8 cellular contexts compared by ENCODE assay signal in genomic region chr4:88706574-88706973, GRCh38. TPM values are rescaled to one million over a fixed set of nuclear protein-coding genes. Genes with fewer than 3 reads are reported as not detected.
DNase-seq lines count a peak whose midpoint lies in the region; ATAC-seq, FAIRE-seq and TF ChIP-seq lines count a peak whose summit lies in the region.

No MANE protein-coding gene starts in this region.

- FAIRE-seq in HepG2 (lab: Jason Lieb, UNC) = peak; percentile 53

- peaks cover 4% of the 10 kb centered on the region for H3K4me1 ChIP-seq in mammary epithelial cell (ENCODE audit: insufficient read depth, low read length)
- no peaks in the 10 kb centered on the region for H3K4me1 ChIP-seq in HepG2 (ENCODE audit: insufficient read depth, low read length)
- no peaks in the 10 kb centered on the region for H3K4me1 ChIP-seq in uterus

- CTCF ChIA-PET in mammary epithelial cell (lab: Charles Lee; ENCODE audit: low non-redundant PET) = interaction anchor here (0.6 kb wide), 1 partner anchor 8 kb away, joined by 4 read pairs; no protein-coding TSS in a partner anchor
- CTCF ChIA-PET in HepG2 (lab: Yijun Ruan, JAX; ENCODE audit: low intra/inter-chr PET ratio, low total read pairs) = interaction anchor here (0.7 to 1.5 kb wide), 3 partner anchors 108 to 319 kb away, joined by 3 to 13 read pairs (median 3); no protein-coding TSS in a partner anchor

- in situ Hi-C loops in mammary epithelial cell (cut with MboI; ENCODE audit: low sequenced_read_pairs in 2 of 2) (no loop called here), HepG2 (cut with HindIII; ENCODE audit: extremely low pct_ligation_motif_present, low pct_unique_long_range_greater_than_20kb) (loop anchor here (5.0 to 10.0 kb wide), 2 partner anchors 86 to 318 kb away; no protein-coding TSS in a partner anchor)

- H3K4me3 ChIP-seq in mammary epithelial cell (replicated peaks in 1 of 3; ENCODE audit: insufficient read depth in 1 of 3, low read depth in 2 of 3, low read length in 3 of 3) (no peak overlapping the region), HepG2 (replicated peaks in 1 of 3; ENCODE audit: insufficient read depth in 1 of 3, low read depth in 2 of 3, low read length in 3 of 3) (no peak overlapping the region), uterus (no peak overlapping the region)

- WGBS in mammary epithelial cell (ENCODE audit: low coverage, missing lambda C conversion rate) = 7% methylated on average over 5 of the region's 9 CpGs
- WGBS in HepG2 (ENCODE audit: low lambda C conversion rate) = 70% methylated on average over 8 of the region's 9 CpGs

- dilution Hi-C loops in mammary epithelial cell (cut with HindIII; ENCODE audit: low sequenced_read_pairs) = no loop called here

- H4K20me1 ChIP-seq in mammary epithelial cell (ENCODE audit: insufficient read depth, low read length) = no peaks in the 10 kb centered on the region
- H4K20me1 ChIP-seq in HepG2 (ENCODE audit: insufficient read depth, low read length) = no peaks in the 10 kb centered on the region

- no TSS peak for BruUV-seq in mammary epithelial cell (replicated peaks; lab: Mats Ljungman, UMichigan)
- BruUV-seq in HepG2 (replicated peaks; lab: Mats Ljungman, UMichigan) = no TSS peak

- H3K27me3 ChIP-seq in mammary epithelial cell (ENCODE audit: insufficient read depth, low read length) = no peaks in the 10 kb centered on the region
- H3K27me3 ChIP-seq in HepG2 (ENCODE audit: control insufficient read depth in 1 of 2, insufficient read depth in 2 of 2, low read length in 2 of 2) = no peaks in the 10 kb centered on the region
- no peaks in the 10 kb centered on the region for H3K27me3 ChIP-seq in uterus

- DNase-seq in COLO829 (ENCODE audit: low spot score) = peak; percentile 54
- peak; percentile 59 for DNase-seq in NCI-H1694 treated with DMSO at 0.1 percent for 48 hours (lab: John Stamatoyannopoulos, UW)
- DNase-seq in mammary epithelial cell = peak; percentile 26
- peak; percentile 53 for DNase-seq in HepG2 (ENCODE audit: low spot score)
- peak; percentile 32 to 41 for DNase-seq in uterus
- no peak for DNase-seq in SKM-1 (lab: John Stamatoyannopoulos, UW; ENCODE audit: unreplicated experiment)
- DNase-seq in ureter (ENCODE audit: low spot score) = no peak

- H3K36me3 ChIP-seq in mammary epithelial cell (ENCODE audit: insufficient read depth, low read length) (peaks cover 4% of the 10 kb centered on the region), HepG2 (replicated peaks in 1 of 2; ENCODE audit: control insufficient read depth in 1 of 2, insufficient read depth in 2 of 2, low read length in 2 of 2) (no peaks in the 10 kb centered on the region), uterus (no peaks in the 10 kb centered on the region)

- no peak overlapping the region for H3K4me2 ChIP-seq in mammary epithelial cell (ENCODE audit: insufficient read depth, low read depth, low read length)
- H3K4me2 ChIP-seq in HepG2 (ENCODE audit: low read depth, low read length) = no peak overlapping the region

- ATAC-seq in HepG2 = peak; percentile 92
- no peak for ATAC-seq in GM21390 (IDR thresholded peaks at IDR 0.05; ENCODE audit: unreplicated experiment)

- no peak for TF ChIP-seq POLR2A in HepG2 (IDR thresholded peaks at IDR 0.05; ENCODE audit: insufficient read depth in 1 of 2, low read depth in 2 of 2, low read length in 2 of 2)
- TF ChIP-seq POLR2A in uterus (IDR thresholded peaks at IDR 0.05) = no peak

- H3K9me3 ChIP-seq in mammary epithelial cell (replicated peaks; ENCODE audit: insufficient read depth, low read length) (no peaks in the 10 kb centered on the region), HepG2 (ENCODE audit: low read length) (no peaks in the 10 kb centered on the region), uterus (no peaks in the 10 kb centered on the region)

- TF ChIP-seq CTCF in mammary epithelial cell (conservative IDR thresholded peaks at IDR 0.05 in 1 of 2, IDR thresholded peaks at IDR 0.05 in 1 of 2; ENCODE audit: extremely low read depth in 1 of 2, insufficient read depth in 1 of 2, low read depth in 1 of 2, low read length in 2 of 2) = peak; percentile 52 to 59
- peak; percentile 72 for TF ChIP-seq CTCF in HepG2 (CRISPR knock-in tag; IDR thresholded peaks at IDR 0.05)
- TF ChIP-seq CTCF in uterus (IDR thresholded peaks at IDR 0.05) = peak; percentile 49 to 68 (median 56)

- H3K79me2 ChIP-seq in mammary epithelial cell (ENCODE audit: insufficient read depth, low read length) (no peaks in the 10 kb centered on the region), HepG2 (ENCODE audit: insufficient read depth, low read length) (no peaks in the 10 kb centered on the region)

- peak overlapping the region; percentile 48 for H2AFZ ChIP-seq in mammary epithelial cell (ENCODE audit: low read depth, low read length)
- no peak overlapping the region for H2AFZ ChIP-seq in HepG2 (ENCODE audit: low read length)

- no peak for TF ChIP-seq EP300 in HepG2 (IDR thresholded peaks at IDR 0.05; ENCODE audit: low read depth in 2 of 2, low read length in 2 of 2)
- no peak for TF ChIP-seq EP300 in HepG2 (CRISPR knock-in tag; IDR thresholded peaks at IDR 0.05; ENCODE audit: borderline replicate concordance)

- H3K27ac ChIP-seq in mammary epithelial cell (ENCODE audit: insufficient read depth, low read depth, low read length) (no peak overlapping the region), HepG2 (ENCODE audit: extremely low read length, insufficient read depth, low read length) (no peak overlapping the region), uterus (peak overlapping the region; percentile 10 to 29)

- POLR2A ChIA-PET in HepG2 (lab: Yijun Ruan, JAX) = no interaction called here

- H3K9ac ChIP-seq in mammary epithelial cell (ENCODE audit: insufficient read depth, low read length) (no peak overlapping the region), HepG2 (ENCODE audit: insufficient read depth, low read depth, low read length) (no peak overlapping the region)

- intact Hi-C loops in mammary epithelial cell (cut with micrococcal nuclease) (loop anchor here (1.0 to 2.0 kb wide), 2 partner anchors 85 to 318 kb away; no protein-coding TSS in a partner anchor), HepG2 (cut with micrococcal nuclease; ENCODE audit: unreplicated experiment) (loop anchor here (1.0 kb wide), 2 partner anchors 85 to 318 kb away; no protein-coding TSS in a partner anchor), uterus (cut with DNase I; ENCODE audit: low total_unique reads) (loop anchor here (2.0 kb wide), 1 partner anchor 316 kb away; no protein-coding TSS in a partner anchor)

- peak; percentile 65; the same call in 1 of the 2 replicates for TF ChIP-seq RAD21 in HepG2 (CRISPR knock-in tag; IDR thresholded peaks at IDR 0.05)

TF ChIP-seq in HepG2, 621 proteins besides CTCF, POLR2A, EP300 and RAD21 (continues in another document):
- TF ChIP-seq ZNF605 (CRISPR knock-in tag; IDR thresholded peaks at IDR 0.05) (0 out of 2 replicates have a peak, but pooled peaks have one; percentile 37), ZBTB4 (CRISPR knock-in tag; IDR thresholded peaks at IDR 0.05; ENCODE audit: borderline replicate concordance) (0 out of 2 replicates have a peak, but pooled peaks have one; percentile 51)

RNA-seq across cellular contexts. Expression of gene NAP1L5, which starts 8.9 kb away (rescaled TPM):
- 1 to 10 TPM; 2.8 to 4.7 TPM for total RNA-seq in mammary epithelial cell
- 2.3 TPM for polyA plus RNA-seq in mammary epithelial cell
- 0.88 TPM for polyA minus RNA-seq in mammary epithelial cell
- 1.6 and 2.2 TPM in 2 replicates for total RNA-seq in HepG2 (2016; rRNA removed; fragmentation: Illumina TruSeq; extraction: Trizol)
- total RNA-seq in HepG2 (2016; cell fraction: cytosol; rRNA removed; fragmentation: Illumina TruSeq; extraction: Trizol; ENCODE audit: low read depth) = 0.10 and 0.26 TPM in 2 replicates
- 1.6 and 2.0 TPM in 2 replicates for total RNA-seq in HepG2 (2016; cell fraction: insoluble cytoplasmic fraction; rRNA removed; fragmentation: Illumina TruSeq; extraction: Trizol)
- 0.93 and 0.96 TPM in 2 replicates for total RNA-seq in HepG2 (2016; cell fraction: membrane; rRNA removed; fragmentation: Illumina TruSeq; extraction: Trizol)
- 0.56 and 0.59 TPM in 2 replicates for total RNA-seq in HepG2 (2016; cell fraction: nucleus; rRNA removed; fragmentation: Illumina TruSeq; extraction: Trizol)
- polyA plus RNA-seq in HepG2 (2011; rRNA removed) = 0.84 and 1.3 TPM in 2 replicates
- 0.63 and 1.1 TPM in 2 replicates for polyA plus RNA-seq in HepG2 (2011; cell fraction: cytosol; rRNA removed)
- 0.40 TPM in 1 of 2 replicates, not detected in the other for polyA plus RNA-seq in HepG2 (2011; cell fraction: nucleus; rRNA removed)
- polyA plus RNA-seq in HepG2 (2012) = 2.0 TPM in 2 replicates
- polyA plus RNA-seq in HepG2 (2016; cell fraction: cytosol; fragmentation: Illumina TruSeq; extraction: Trizol; ENCODE audit: low read depth) = 0.28 and 0.31 TPM in 2 replicates
- polyA plus RNA-seq in HepG2 (2016; cell fraction: insoluble cytoplasmic fraction; fragmentation: Illumina TruSeq; extraction: Trizol; ENCODE audit: low read depth) = 3.4 and 4.3 TPM in 2 replicates
- polyA plus RNA-seq in HepG2 (2016; cell fraction: membrane; fragmentation: Illumina TruSeq; extraction: Trizol; ENCODE audit: low read depth) = 0.58 and 0.73 TPM in 2 replicates
- 1.4 and 1.7 TPM in 2 replicates for polyA plus RNA-seq in HepG2 (2016; cell fraction: nucleus; fragmentation: Illumina TruSeq; extraction: Trizol; ENCODE audit: insufficient read depth, low read depth)
- 0.16 TPM in 1 of 2 replicates, not detected in the other for polyA minus RNA-seq in HepG2 (2011; rRNA and poly(A)+ RNA removed; ENCODE audit: low replicate concordance)
- 0.44 and 0.49 TPM in 2 replicates for polyA minus RNA-seq in HepG2 (2011; cell fraction: cytosol; rRNA and poly(A)+ RNA removed)
- 0.52 and 0.87 TPM in 2 replicates for polyA minus RNA-seq in HepG2 (2011; cell fraction: nucleus; rRNA and poly(A)+ RNA removed)
- 10 to 100 TPM in 2 of 4 donors, 1 to 10 TPM in 2; 3.8 to 15.6 (median 10.4) TPM for total RNA-seq in uterus
- total RNA-seq in ureter = 9.4 TPM

Comparison
In these comparisons a context has a peak if more than half of its experiments do, and no peak if none do; other contexts are left out.
1. DNase-seq: peak in COLO829 (single experiment), NCI-H1694 treated with DMSO at 0.1 percent for 48 hours (single experiment), mammary epithelial cell (single experiment), HepG2 (single experiment) and uterus (2 of 2); none in SKM-1 (single experiment) and ureter (single experiment).
2. H3K27ac ChIP-seq: peak in uterus (2 of 2); none in mammary epithelial cell (single experiment) and HepG2 (single experiment).
3. Peak in every context shown above with its lines, with median percentiles within 50 percentile points of each other: CTCF ChIP-seq.